Comparison of ENCODE assay signal across 7 cellular contexts in genomic region chr1:28737245-28738137, GRCh38. TPM values are rescaled to one million over a fixed set of nuclear protein-coding genes. Genes with fewer than 3 reads are reported as not detected.
DNase-seq lines count a peak whose midpoint lies in the region; ATAC-seq, FAIRE-seq and TF ChIP-seq lines count a peak whose summit lies in the region.

No MANE protein-coding gene starts in this region.

- H3K4me3 Mint-ChIP-seq in activated CD8-positive, alpha-beta memory T cell treated with anti-CD3 and anti-CD28 coated beads, Interleukin-2, amount 10 ng/mL, durations not matched to agents 7 days and 5 days = peak overlapping the region; percentile 99

- H3K36me3 Mint-ChIP-seq in activated CD8-positive, alpha-beta memory T cell treated with anti-CD3 and anti-CD28 coated beads, Interleukin-2, amount 10 ng/mL, durations not matched to agents 7 days and 5 days = peaks cover 38% of the 10 kb centered on the region

- peak overlapping the region; percentile 82 to 95 (median 92) for H3K4me3 ChIP-seq in endothelial cell of umbilical vein (replicated peaks in 1 of 3; ENCODE audit: insufficient read depth in 1 of 3, low read depth in 1 of 3, low read length in 3 of 3)
- H3K4me3 ChIP-seq in muscle layer of colon (ENCODE audit: low read depth in 1 of 2, low read length in 2 of 2) = peak overlapping the region; percentile 45 to 72

- H3K79me2 ChIP-seq in endothelial cell of umbilical vein (ENCODE audit: control insufficient read depth, insufficient read depth, low read length) = peaks cover 57% of the 10 kb centered on the region

- intact Hi-C loops in endothelial cell of umbilical vein (cut with micrococcal nuclease) = loop anchor here (5.0 kb wide), 1 partner anchor 220 kb away; no protein-coding TSS in a partner anchor

- no peaks in the 10 kb centered on the region for H3K27me3 ChIP-seq in endothelial cell of umbilical vein (ENCODE audit: control insufficient read depth in 2 of 2, insufficient read depth in 2 of 2, low read length in 2 of 2)
- no peaks in the 10 kb centered on the region for H3K27me3 ChIP-seq in muscle layer of colon (ENCODE audit: control insufficient read depth in 1 of 2, insufficient read depth in 2 of 2, low read length in 2 of 2)

- H3K4me1 ChIP-seq in endothelial cell of umbilical vein (ENCODE audit: control insufficient read depth, extremely low read depth, insufficient read depth, low read length) (peaks cover 29% of the 10 kb centered on the region), muscle layer of colon (ENCODE audit: insufficient read depth, low read length) (peaks cover 39% of the 10 kb centered on the region)

- POLR2A ChIA-PET in endothelial cell of umbilical vein (lab: Charles Lee) = interaction anchor here (0.6 to 2.1 kb wide), 10 partner anchors 9 to 444 kb away, joined by 3 to 23 read pairs (median 6); partner anchors contain the start of genes GMEB1, RNU11, SRSF4 and TAF12

- BruUV-seq in endothelial cell of umbilical vein (replicated peaks; lab: Mats Ljungman, UMichigan) = TSS peak; percentile 27

- H3K36me3 ChIP-seq in endothelial cell of umbilical vein (ENCODE audit: control insufficient read depth in 2 of 2, extremely low read depth in 1 of 2, insufficient read depth in 2 of 2, low read length in 2 of 2) = peaks cover 9 to 13% of the 10 kb centered on the region in 2 experiments
- peaks cover 34% of the 10 kb centered on the region for H3K36me3 ChIP-seq in muscle layer of colon (ENCODE audit: insufficient read depth, low read length)

- H3K9me1 ChIP-seq in endothelial cell of umbilical vein (replicated peaks; ENCODE audit: control insufficient read depth, extremely low read depth, insufficient read depth, low read length) = no peaks in the 10 kb centered on the region

- dilution Hi-C loops in endothelial cell of umbilical vein (cut with MboI; ENCODE audit: extremely low pct_ligation_motif_present, low sequenced_read_pairs) = no loop called here

- H3K4me2 ChIP-seq in endothelial cell of umbilical vein (ENCODE audit: insufficient read depth, low read length) = peak overlapping the region; percentile 99

- ATAC-seq in GM18498 (IDR thresholded peaks at IDR 0.05; ENCODE audit: unreplicated experiment) (peak; percentile 20), HG03039 (IDR thresholded peaks at IDR 0.05; ENCODE audit: unreplicated experiment) (peak; percentile 22)
- ATAC-seq in activated CD8-positive, alpha-beta memory T cell treated with anti-CD3 and anti-CD28 coated beads, Interleukin-2, amount 10 ng/mL, durations not matched to agents 7 days and 5 days = no peak

- TF ChIP-seq CTCF in endothelial cell of umbilical vein (IDR thresholded peaks at IDR 0.05; ENCODE audit: extremely low read depth in 1 of 2, insufficient read depth in 1 of 2, low read depth in 1 of 2, low read length in 2 of 2) = no peak

- no peaks in the 10 kb centered on the region for H4K20me1 ChIP-seq in endothelial cell of umbilical vein (replicated peaks; ENCODE audit: control insufficient read depth, extremely low read depth, insufficient read depth, low read length)

- peak; percentile 75 for FAIRE-seq in endothelial cell of umbilical vein (lab: Jason Lieb, UNC)

- no peaks in the 10 kb centered on the region for H3K27me3 Mint-ChIP-seq in activated CD8-positive, alpha-beta memory T cell treated with anti-CD3 and anti-CD28 coated beads, Interleukin-2, amount 10 ng/mL, durations not matched to agents 7 days and 5 days

- H3K27ac ChIP-seq in endothelial cell of umbilical vein (ENCODE audit: insufficient read depth, low read depth, low read length) (peak overlapping the region; percentile 85), muscle layer of colon (ENCODE audit: low read depth, low read length) (peak overlapping the region; percentile 96)

- peaks cover 49% of the 10 kb centered on the region for H3K4me1 Mint-ChIP-seq in activated CD8-positive, alpha-beta memory T cell treated with anti-CD3 and anti-CD28 coated beads, Interleukin-2, amount 10 ng/mL, durations not matched to agents 7 days and 5 days

- no peaks in the 10 kb centered on the region for H3K9me3 ChIP-seq in endothelial cell of umbilical vein (replicated peaks; ENCODE audit: control insufficient read depth, insufficient read depth, low read length)
- H3K9me3 ChIP-seq in muscle layer of colon (ENCODE audit: low read length) = no peaks in the 10 kb centered on the region

- H3K27ac Mint-ChIP-seq in activated CD8-positive, alpha-beta memory T cell treated with anti-CD3 and anti-CD28 coated beads, Interleukin-2, amount 10 ng/mL, durations not matched to agents 7 days and 5 days = peak overlapping the region; percentile 95

- CTCF ChIA-PET in activated CD8-positive, alpha-beta memory T cell treated with anti-CD3 and anti-CD28 coated beads, Interleukin-2, amount 10 ng/mL, durations not matched to agents 7 days and 5 days (lab: Charles Lee) = interaction anchor here (0.6 to 3.2 kb wide), 37 partner anchors 8 to 1012 kb away, joined by 3 to 31 read pairs (median 4); partner anchors contain the start of genes FAM76A, GMEB1, RNU11 and TAF12
- CTCF ChIA-PET in endothelial cell of umbilical vein (lab: Charles Lee) = interaction anchor here (0.5 to 3.5 kb wide), 34 partner anchors 7 to 349 kb away, joined by 3 to 34 read pairs (median 4); partner anchors contain the start of genes GMEB1, RNU11 and TAF12

- DNase-seq in NCI-H510A (lab: John Stamatoyannopoulos, UW) (peak; percentile 55), endothelial cell of umbilical vein (ENCODE audit: low read depth, low spot score) (peak; percentile 76)
- peak; percentile 62 for DNase-seq in activated CD8-positive, alpha-beta memory T cell treated with anti-CD3 and anti-CD28 coated beads, Interleukin-2, amount 10 ng/mL, durations not matched to agents 7 days and 5 days
- peak; percentile 8 to 32 for DNase-seq in stimulated activated CD8-positive, alpha-beta memory T cell treated with anti-CD3 and anti-CD28 coated beads, Interleukin-7, amount 100 ng/mL, for 4 hours (ENCODE audit: low read depth in 2 of 2)

- TF ChIP-seq POLR2A in endothelial cell of umbilical vein (IDR thresholded peaks at IDR 0.05; ENCODE audit: low read depth, low read length) = no peak

- H3K9me3 Mint-ChIP-seq in activated CD8-positive, alpha-beta memory T cell treated with anti-CD3 and anti-CD28 coated beads, Interleukin-2, amount 10 ng/mL, durations not matched to agents 7 days and 5 days (ENCODE audit: low read depth) = no peaks in the 10 kb centered on the region

- H3K9ac ChIP-seq in endothelial cell of umbilical vein (replicated peaks; ENCODE audit: extremely low read depth, insufficient read depth, low read length) (peak overlapping the region; percentile 98), muscle layer of colon (ENCODE audit: low read length) (peak overlapping the region; percentile 17)

- H2AFZ ChIP-seq in endothelial cell of umbilical vein (ENCODE audit: low read depth, low read length) = peak overlapping the region; percentile 9

TF ChIP-seq in endothelial cell of umbilical vein, 7 proteins besides CTCF, POLR2A, EP300 and RAD21:
- no peak for TF ChIP-seq POLR2AphosphoS5 (IDR thresholded peaks at IDR 0.05; ENCODE audit: insufficient read depth, low read depth, low read length)
- no peak for TF ChIP-seq EZH2 (IDR thresholded peaks at IDR 0.05; ENCODE audit: borderline replicate concordance, low read depth, low read length, severe bottlenecking)
- TF ChIP-seq MAX (IDR thresholded peaks at IDR 0.05; ENCODE audit: insufficient read depth, insufficient read length) = no peak
- no peak for TF ChIP-seq MYC (IDR thresholded peaks at IDR 0.05; ENCODE audit: low read depth, low read length)
- TF ChIP-seq GATA2 (IDR thresholded peaks at IDR 0.05; ENCODE audit: insufficient read depth, insufficient read length, low read depth, low read length) = no peak
- TF ChIP-seq JUN (IDR thresholded peaks at IDR 0.05; ENCODE audit: borderline replicate concordance, insufficient read depth, insufficient read length, low read depth) = no peak
- no peak for TF ChIP-seq FOS (IDR thresholded peaks at IDR 0.05; ENCODE audit: borderline replicate concordance, insufficient read depth, low read length)
TF ChIP-seq in endothelial cell of umbilical vein: peak in this region for 0.

RNA-seq across cellular contexts. Expression of gene YTHDF2, which starts 0.8 kb away (rescaled TPM):
- total RNA-seq in activated CD8-positive, alpha-beta memory T cell treated with anti-CD3 and anti-CD28 coated beads, Interleukin-2, amount 10 ng/mL, durations not matched to agents 7 days and 5 days = 10 to 100 TPM; 65.0 to 81.8 TPM
- 101 and 105 TPM in 2 replicates for total RNA-seq in endothelial cell of umbilical vein
- 72.4 and 73.6 TPM in 2 replicates for polyA plus RNA-seq in endothelial cell of umbilical vein
- polyA plus RNA-seq in endothelial cell of umbilical vein (2011; cell fraction: cytosol; rRNA removed) = 76.7 and 81.7 TPM in 2 replicates
- 68.4 and 75.6 TPM in 2 replicates for polyA plus RNA-seq in endothelial cell of umbilical vein (2011; cell fraction: nucleus; rRNA removed)
- polyA plus RNA-seq in endothelial cell of umbilical vein (2012) = 62.3 and 92.5 TPM in 2 replicates
- polyA minus RNA-seq in endothelial cell of umbilical vein = 226 and 237 TPM in 2 replicates
- polyA minus RNA-seq in endothelial cell of umbilical vein (2011; cell fraction: cytosol; rRNA and poly(A)+ RNA removed) = 65.3 TPM
- polyA minus RNA-seq in endothelial cell of umbilical vein (2011; cell fraction: nucleus; rRNA and poly(A)+ RNA removed) = 56.2 and 66.6 TPM in 2 replicates

Comparison
In these comparisons a context has a peak if more than half of its experiments do, and no peak if none do; other contexts are left out.
1. DNase-seq: peak in every context shown above with its lines; median percentile 76 in endothelial cell of umbilical vein; 62 in activated CD8-positive, alpha-beta memory T cell treated with anti-CD3 and anti-CD28 coated beads, Interleukin-2, amount 10 ng/mL, durations not matched to agents 7 days and 5 days; 55 in NCI-H510A; 20 in stimulated activated CD8-positive, alpha-beta memory T cell treated with anti-CD3 and anti-CD28 coated beads, Interleukin-7, amount 100 ng/mL, for 4 hours.